In the genomic region with DNA sequence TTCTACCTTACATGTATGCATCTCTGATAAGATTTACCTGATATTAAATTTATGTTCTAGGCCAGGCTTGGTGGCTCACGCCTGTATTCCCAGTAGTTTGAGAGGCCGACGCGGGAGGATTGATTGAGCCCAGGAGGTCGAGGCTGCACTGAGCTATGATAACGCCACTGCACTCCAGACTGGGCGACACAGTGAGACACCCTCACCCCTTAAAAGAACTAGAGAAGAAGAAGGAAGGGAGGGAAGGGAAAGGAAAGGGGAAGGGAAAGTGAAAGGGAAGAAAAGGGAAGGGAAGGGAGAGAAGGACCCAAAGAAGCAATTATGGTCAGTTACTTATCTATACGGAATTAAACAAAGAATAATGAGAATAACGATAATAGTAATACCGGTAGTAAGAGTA, we compare ENCODE assay signal across 8 cellular contexts. TPM values are rescaled to one million over a fixed set of nuclear protein-coding genes. Genes with fewer than 3 reads are reported as not detected.
DNase-seq lines count a peak whose midpoint lies in the region; ATAC-seq and TF ChIP-seq lines count a peak whose summit lies in the region.

No MANE protein-coding gene starts in this region.

- no peaks in the 10 kb centered on the region for H3K27me3 ChIP-seq in right lobe of liver
- H3K27me3 ChIP-seq in thyroid gland = no peaks in the 10 kb centered on the region

- POLR2A ChIA-PET in HEK293T (lab: Yijun Ruan, JAX) = interaction anchor here (1.4 to 1.9 kb wide), 4 partner anchors 12 to 25 kb away, joined by 4 to 12 read pairs (median 5); no protein-coding TSS in a partner anchor

- H3K4me3 ChIP-seq in right lobe of liver = peak overlapping the region; percentile 91 to 97 (median 97)
- no peak overlapping the region for H3K4me3 ChIP-seq in thyroid gland (replicated peaks in 1 of 3)

- H3K9me3 ChIP-seq in right lobe of liver (no peaks in the 10 kb centered on the region), thyroid gland (no peaks in the 10 kb centered on the region)

- peaks cover 33% of the 10 kb centered on the region for H3K4me1 Mint-ChIP-seq in activated CD8-positive, alpha-beta memory T cell treated with anti-CD3 and anti-CD28 coated beads, Interleukin-2, amount 10 ng/mL, durations not matched to agents 7 days and 5 days
- H3K4me1 Mint-ChIP-seq in activated T-helper 1 cell treated with anti-CD3 and anti-CD28 coated beads, Interleukin-12 subunit alpha, Interleukin-12 subunit beta, Interleukin-2, Interleukin-4 antibody, amounts not matched to agents 30 ng/mL and 10 ng/mL and 1 ng/mL, durations not matched to agents 14 hours and 24 hours and 36 hours (ENCODE audit: low read depth) = peaks cover 40% of the 10 kb centered on the region

- H3K4me1 ChIP-seq in right lobe of liver (peaks cover 0 to 18% (median 3%) of the 10 kb centered on the region in 4 donors), thyroid gland (peaks cover 3 to 5% of the 10 kb centered on the region in 2 donors)

- no peak for TF ChIP-seq CTCF in right lobe of liver (IDR thresholded peaks at IDR 0.05)
- no peak for TF ChIP-seq CTCF in thyroid gland (IDR thresholded peaks at IDR 0.05)

- intact Hi-C loops in activated T-helper 1 cell treated with anti-CD3 and anti-CD28 coated beads, Interleukin-12 subunit alpha, Interleukin-12 subunit beta, Interleukin-2, Interleukin-4 antibody, amounts not matched to agents 30 ng/mL and 10 ng/mL and 1 ng/mL, durations not matched to agents 14 hours and 24 hours and 36 hours (cut with micrococcal nuclease) = loop anchor here (2.0 to 10.0 kb wide), 6 partner anchors 29 to 1251 kb away; no protein-coding TSS in a partner anchor
- intact Hi-C loops in right lobe of liver (cut with DNase I) (no loop called here), thyroid gland (cut with DNase I) (no loop called here)

- no peak for ATAC-seq in activated CD8-positive, alpha-beta memory T cell treated with anti-CD3 and anti-CD28 coated beads, Interleukin-2, amount 10 ng/mL, durations not matched to agents 7 days and 5 days
- no peak for ATAC-seq in right lobe of liver
- no peak for ATAC-seq in activated CD4-positive, CD25-positive, alpha-beta regulatory T cell treated with anti-CD3 and anti-CD28 coated beads, Interleukin-2, amount 50 U/mL, for 24 hours

- no peaks in the 10 kb centered on the region for H3K9me3 Mint-ChIP-seq in activated CD8-positive, alpha-beta memory T cell treated with anti-CD3 and anti-CD28 coated beads, Interleukin-2, amount 10 ng/mL, durations not matched to agents 7 days and 5 days (ENCODE audit: low read depth)
- H3K9me3 Mint-ChIP-seq in activated T-helper 1 cell treated with anti-CD3 and anti-CD28 coated beads, Interleukin-12 subunit alpha, Interleukin-12 subunit beta, Interleukin-2, Interleukin-4 antibody, amounts not matched to agents 30 ng/mL and 10 ng/mL and 1 ng/mL, durations not matched to agents 14 hours and 24 hours and 36 hours = no peaks in the 10 kb centered on the region

- H3K36me3 ChIP-seq in right lobe of liver (no peaks in the 10 kb centered on the region), thyroid gland (no peaks in the 10 kb centered on the region)

- CTCF ChIA-PET in activated CD8-positive, alpha-beta memory T cell treated with anti-CD3 and anti-CD28 coated beads, Interleukin-2, amount 10 ng/mL, durations not matched to agents 7 days and 5 days (lab: Charles Lee) = interaction anchor here (1.2 to 2.5 kb wide), 7 partner anchors 9 to 263 kb away, joined by 3 to 12 read pairs (median 10); no protein-coding TSS in a partner anchor
- CTCF ChIA-PET in HEK293T (lab: Yijun Ruan, JAX) = no interaction called here

- WGBS in right lobe of liver (ENCODE audit: insufficient coverage, low coverage, low lambda C conversion rate, missing lambda C conversion rate) = 44% methylated on average over 10 of the region's 10 CpGs
- 84 to 88% methylated on average over 10 of the region's 10 CpGs for WGBS in thyroid gland, 2 donors

- H3K36me3 Mint-ChIP-seq in activated CD8-positive, alpha-beta memory T cell treated with anti-CD3 and anti-CD28 coated beads, Interleukin-2, amount 10 ng/mL, durations not matched to agents 7 days and 5 days = peaks cover 24% of the 10 kb centered on the region
- peaks cover 15% of the 10 kb centered on the region for H3K36me3 Mint-ChIP-seq in activated T-helper 1 cell treated with anti-CD3 and anti-CD28 coated beads, Interleukin-12 subunit alpha, Interleukin-12 subunit beta, Interleukin-2, Interleukin-4 antibody, amounts not matched to agents 30 ng/mL and 10 ng/mL and 1 ng/mL, durations not matched to agents 14 hours and 24 hours and 36 hours (ENCODE audit: low read depth)

- TF ChIP-seq POLR2A in right lobe of liver (IDR thresholded peaks at IDR 0.05) (no peak), thyroid gland (IDR thresholded peaks at IDR 0.05) (no peak)

- H3K4me3 Mint-ChIP-seq in activated CD8-positive, alpha-beta memory T cell treated with anti-CD3 and anti-CD28 coated beads, Interleukin-2, amount 10 ng/mL, durations not matched to agents 7 days and 5 days = peak overlapping the region; percentile 94
- peak overlapping the region; percentile 73 for H3K4me3 Mint-ChIP-seq in activated T-helper 1 cell treated with anti-CD3 and anti-CD28 coated beads, Interleukin-12 subunit alpha, Interleukin-12 subunit beta, Interleukin-2, Interleukin-4 antibody, amounts not matched to agents 30 ng/mL and 10 ng/mL and 1 ng/mL, durations not matched to agents 14 hours and 24 hours and 36 hours

- H3K27me3 Mint-ChIP-seq in activated CD8-positive, alpha-beta memory T cell treated with anti-CD3 and anti-CD28 coated beads, Interleukin-2, amount 10 ng/mL, durations not matched to agents 7 days and 5 days = no peaks in the 10 kb centered on the region
- no peaks in the 10 kb centered on the region for H3K27me3 Mint-ChIP-seq in activated T-helper 1 cell treated with anti-CD3 and anti-CD28 coated beads, Interleukin-12 subunit alpha, Interleukin-12 subunit beta, Interleukin-2, Interleukin-4 antibody, amounts not matched to agents 30 ng/mL and 10 ng/mL and 1 ng/mL, durations not matched to agents 14 hours and 24 hours and 36 hours (ENCODE audit: insufficient read depth)

- DNase-seq in activated CD8-positive, alpha-beta memory T cell treated with anti-CD3 and anti-CD28 coated beads, Interleukin-2, amount 10 ng/mL, durations not matched to agents 7 days and 5 days = no peak
- DNase-seq in activated CD8-positive, alpha-beta memory T cell treated with anti-CD3 and anti-CD28 coated beads, Interleukin-2, amount 50 U/mL, for 48 hours = no peak
- no peak for DNase-seq in activated T-helper 1 cell treated with anti-CD3 and anti-CD28 coated beads, Interleukin-12 subunit alpha, Interleukin-12 subunit beta, Interleukin-2, Interleukin-4 antibody, amounts not matched to agents 30 ng/mL and 10 ng/mL and 1 ng/mL, durations not matched to agents 14 hours and 24 hours and 36 hours (ENCODE audit: low spot score)
- DNase-seq in right lobe of liver (no peak), thyroid gland (no peak), HEK293T (ENCODE audit: extremely low spot score) (no peak), SW 1271 (lab: John Stamatoyannopoulos, UW) (no peak)

- peak overlapping the region; percentile 87 to 95 (median 89) for H3K27ac ChIP-seq in right lobe of liver
- peak overlapping the region; percentile 89 to 96 (median 92) for H3K27ac ChIP-seq in thyroid gland

- H3K27ac Mint-ChIP-seq in activated CD8-positive, alpha-beta memory T cell treated with anti-CD3 and anti-CD28 coated beads, Interleukin-2, amount 10 ng/mL, durations not matched to agents 7 days and 5 days = peak overlapping the region; percentile 98
- H3K27ac Mint-ChIP-seq in activated T-helper 1 cell treated with anti-CD3 and anti-CD28 coated beads, Interleukin-12 subunit alpha, Interleukin-12 subunit beta, Interleukin-2, Interleukin-4 antibody, amounts not matched to agents 30 ng/mL and 10 ng/mL and 1 ng/mL, durations not matched to agents 14 hours and 24 hours and 36 hours = peak overlapping the region; percentile 57

TF ChIP-seq in HEK293T, 16 proteins besides CTCF, POLR2A, EP300 and RAD21:
- TF ChIP-seq FOXA1 (IDR thresholded peaks at IDR 0.05) = no peak
- TF ChIP-seq ARNT (IDR thresholded peaks at IDR 0.05) = no peak
- no peak for TF ChIP-seq ZNF384 (IDR thresholded peaks at IDR 0.05)
- no peak for TF ChIP-seq FOXK2 (IDR thresholded peaks at IDR 0.05)
- TF ChIP-seq LEF1 (IDR thresholded peaks at IDR 0.05; ENCODE audit: borderline replicate concordance) = no peak
- TF ChIP-seq CTBP1 (IDR thresholded peaks at IDR 0.05; ENCODE audit: borderline replicate concordance) = no peak
- no peak for TF ChIP-seq HDGF (IDR thresholded peaks at IDR 0.05; ENCODE audit: borderline replicate concordance)
- TF ChIP-seq BHLHE40 (IDR thresholded peaks at IDR 0.05; ENCODE audit: borderline replicate concordance) = no peak
- no peak for TF ChIP-seq NFRKB (IDR thresholded peaks at IDR 0.05)
- no peak for TF ChIP-seq SUZ12 (IDR thresholded peaks at IDR 0.05)
- TF ChIP-seq L3MBTL2 (conservative IDR thresholded peaks at IDR 0.05) = no peak
- no peak for TF ChIP-seq FOXM1 (IDR thresholded peaks at IDR 0.05; ENCODE audit: borderline replicate concordance)
- no peak for TF ChIP-seq SP1 (IDR thresholded peaks at IDR 0.05)
- TF ChIP-seq TARDBP (IDR thresholded peaks at IDR 0.05) = no peak
- TF ChIP-seq, protein P1, sequence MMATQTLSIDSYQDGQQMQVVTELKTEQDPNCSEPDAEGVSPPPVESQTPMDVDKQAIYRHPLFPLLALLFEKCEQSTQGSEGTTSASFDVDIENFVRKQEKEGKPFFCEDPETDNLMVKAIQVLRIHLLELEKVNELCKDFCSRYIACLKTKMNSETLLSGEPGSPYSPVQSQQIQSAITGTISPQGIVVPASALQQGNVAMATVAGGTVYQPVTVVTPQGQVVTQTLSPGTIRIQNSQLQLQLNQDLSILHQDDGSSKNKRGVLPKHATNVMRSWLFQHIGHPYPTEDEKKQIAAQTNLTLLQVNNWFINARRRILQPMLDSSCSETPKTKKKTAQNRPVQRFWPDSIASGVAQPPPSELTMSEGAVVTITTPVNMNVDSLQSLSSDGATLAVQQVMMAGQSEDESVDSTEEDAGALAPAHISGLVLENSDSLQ (IDR thresholded peaks at IDR 0.05) = no peak
- no peak for TF ChIP-seq ELF4 (IDR thresholded peaks at IDR 0.05)

RNA-seq across cellular contexts. Expression of a gene that starts 1.2 kb away (rescaled TPM):
- total RNA-seq in activated CD8-positive, alpha-beta memory T cell treated with anti-CD3 and anti-CD28 coated beads, Interleukin-2, amount 10 ng/mL, durations not matched to agents 7 days and 5 days = 10 to 100 TPM; 17.0 to 19.0 TPM
- 20.3 and 20.8 TPM in 2 replicates for total RNA-seq in activated T-helper 1 cell treated with anti-CD3 and anti-CD28 coated beads, Interleukin-12 subunit alpha, Interleukin-12 subunit beta, Interleukin-2, Interleukin-4 antibody, amounts not matched to agents 30 ng/mL and 10 ng/mL and 1 ng/mL, durations not matched to agents 14 hours and 24 hours and 36 hours
- 10 to 100 TPM; 11.1 to 25.2 (median 19.7) TPM for total RNA-seq in right lobe of liver
- total RNA-seq in thyroid gland = 10 to 100 TPM; 29.3 to 40.0 (median 34.8) TPM

Comparison
In these comparisons a context has a peak if more than half of its experiments do, and no peak if none do; other contexts are left out.
1. H3K4me3 ChIP-seq: peak in right lobe of liver (3 of 3); none in thyroid gland (0 of 3).